ENCODE assay signal across 19 cellular contexts in the genomic region with DNA sequence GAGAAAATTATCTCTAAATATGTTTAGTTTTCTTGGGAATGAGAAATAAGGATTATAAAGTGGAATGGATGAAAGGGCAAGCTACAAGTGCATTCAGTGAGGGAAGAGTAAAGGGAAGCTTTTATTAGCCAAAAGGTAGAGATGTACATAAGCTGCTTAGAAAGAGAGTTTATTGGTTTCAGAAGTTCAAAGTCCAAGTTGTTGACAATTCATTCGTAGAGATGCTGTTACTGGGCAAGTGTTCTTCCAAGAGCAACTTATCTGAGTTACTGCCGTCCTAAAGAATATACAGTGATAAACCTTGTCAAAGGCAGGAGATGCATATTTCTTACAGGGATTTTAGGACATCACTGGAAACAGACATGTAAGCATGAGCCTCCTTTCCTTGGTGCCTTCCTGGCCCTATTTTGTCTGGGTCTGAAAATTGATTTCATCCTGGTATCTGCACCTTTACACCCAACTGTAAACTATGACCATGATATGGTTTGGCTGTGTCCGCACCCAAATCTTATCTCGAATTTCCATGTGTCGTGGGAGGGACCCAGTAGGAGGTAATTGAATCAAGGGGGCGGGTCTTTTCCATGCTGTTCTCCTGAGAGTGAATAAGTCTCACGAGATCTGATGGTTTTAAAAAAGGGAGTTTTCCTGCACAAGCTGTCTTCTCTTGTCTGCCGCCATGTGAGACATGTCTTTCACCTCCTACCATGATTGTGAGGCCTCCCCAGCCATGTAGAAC.
"Had no signal": no experiment of that assay in that cellular context is flagged by ENCODE, and none has a peak within 500 bp of the region (broad histone marks: within the 10 kb centered on the region; RNA-seq: fewer than 3 reads in every experiment).

No MANE protein-coding gene starts in this region.

- H3K27me3 ChIP-seq: adrenal gland, esophagus muscularis mucosa, stomach, testis, upper lobe of left lung had no signal

- ATAC-seq: activated CD4-positive, alpha-beta T cell treated with anti-CD3 and anti-CD28 coated beads for 36 hours; activated CD8-positive, alpha-beta memory T cell treated with anti-CD3 and anti-CD28 coated beads, Interleukin-2, amount 10 ng/mL, durations not matched to agents 7 days and 5 days; left ventricle myocardium superior; natural killer cell treated with Interleukin-12 subunit alpha and Interleukin-12 subunit beta and Interleukin-15 and Interleukin-18, amount 100 ng/mL, for 72 hours; right cardiac atrium; T-cell had no signal

- DNase-seq: activated CD4-positive, alpha-beta memory T cell treated with anti-CD3 and anti-CD28 coated beads for 36 hours; activated CD4-positive, alpha-beta T cell treated with anti-CD3 and anti-CD28 coated beads for 36 hours; activated CD8-positive, alpha-beta memory T cell treated with anti-CD3 and anti-CD28 coated beads, Interleukin-2, amount 10 ng/mL, durations not matched to agents 7 days and 5 days; activated effector memory CD4-positive, alpha-beta T cell treated with Interleukin-2 at 50 U/mL for 16 hours; activated T-cell treated with anti-CD3 and anti-CD28 coated beads, Interleukin-2, amount 50 U/mL, for 1 hour; adrenal gland; hypothalamus; kidney; left ventricle myocardium superior; mesenchymal stem cell; right cardiac atrium; stomach; T-cell; T-helper 9 cell; testis; upper lobe of left lung had no signal

- H3K36me3 ChIP-seq: adrenal gland, esophagus muscularis mucosa, prostate gland, stomach, upper lobe of left lung had no signal

- FAIRE-seq: kidney had no signal

- H3K4me3 ChIP-seq: adrenal gland, esophagus muscularis mucosa, prostate gland, stomach, testis, upper lobe of left lung had no signal

- H3K9me3 ChIP-seq: adrenal gland, esophagus muscularis mucosa, prostate gland, stomach, testis, upper lobe of left lung had no signal

- H3K4me1 ChIP-seq: adrenal gland, esophagus muscularis mucosa, prostate gland, testis, upper lobe of left lung had no signal
